1 cellular context compared by ENCODE assay signal in genomic region chr6:166627875-166628849, GRCh38.
TF ChIP-seq lines count a peak whose summit lies in the region.

No MANE protein-coding gene starts in this region.

TF ChIP-seq in HCT116, 20 proteins besides CTCF, POLR2A, EP300 and RAD21 (continued from another document):
- TF ChIP-seq REST (IDR thresholded peaks at IDR 0.05; ENCODE audit: low read depth) (no peak), CEBPB (IDR thresholded peaks at IDR 0.05; ENCODE audit: low read depth) (no peak), ELF1 (IDR thresholded peaks at IDR 0.05; ENCODE audit: borderline replicate concordance, low read depth) (no peak), EZH2 (IDR thresholded peaks at IDR 0.05) (no peak), MAX (IDR thresholded peaks at IDR 0.05) (peak; percentile 5; the same call in 1 of the 2 replicates)
